ENCODE assay signal across 37 cellular contexts in the genomic region with DNA sequence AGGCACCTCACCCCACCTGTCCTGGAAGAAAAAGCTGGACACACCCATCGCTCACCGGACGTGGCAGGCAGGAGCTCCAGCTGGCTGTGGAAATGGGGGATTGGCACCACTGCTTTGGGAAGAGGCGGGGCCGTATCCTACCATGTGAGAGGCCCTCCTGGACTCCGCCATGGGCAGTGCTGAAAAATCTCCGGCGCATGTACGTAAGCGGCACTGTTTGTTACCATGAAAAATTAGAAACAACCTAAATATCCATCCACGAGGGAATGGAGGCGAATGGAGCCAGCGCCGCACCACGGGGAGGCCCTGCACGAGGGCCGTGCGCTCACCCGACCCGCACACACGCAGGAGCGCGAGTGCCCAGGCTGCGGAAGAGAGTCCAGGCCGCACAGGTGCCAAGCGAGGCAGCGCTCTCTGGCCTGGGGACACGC. TPM values are rescaled to one million over a fixed set of nuclear protein-coding genes. Genes with fewer than 3 reads are reported as not detected.
"Had no signal": no experiment of that assay in that cellular context is flagged by ENCODE, and none has a peak within 500 bp of the region (broad histone marks: within the 10 kb centered on the region; RNA-seq: fewer than 3 reads in every experiment).

No MANE protein-coding gene starts in this region.

- H3K9me3 ChIP-seq: adrenal gland had no signal

- H3K27me3 Mint-ChIP-seq: activated CD4-positive, alpha-beta memory T cell treated with anti-CD3 and anti-CD28 coated beads for 36 hours had no signal

- FAIRE-seq: astrocyte, RCC 7860 had no signal

- H3K4me3 ChIP-seq: adrenal gland, body of pancreas, breast epithelium, PC-9 had no signal

- H3K4me3 Mint-ChIP-seq: activated B cell treated with CpG ODN at 0.5 μM for 24 hours; activated CD4-positive, alpha-beta memory T cell treated with anti-CD3 and anti-CD28 coated beads for 36 hours; activated naive CD4-positive, alpha-beta T cell treated with anti-CD3 and anti-CD28 coated beads for 36 hours; activated T-cell treated with anti-CD3 and anti-CD28 coated beads, Interleukin-2, amount 50 U/mL, for 4 hours; activated T-helper 1 cell treated with anti-CD3 and anti-CD28 coated beads, Interleukin-12 subunit alpha, Interleukin-12 subunit beta, Interleukin-2, Interleukin-4 antibody, amounts not matched to agents 30 ng/mL and 10 ng/mL and 1 ng/mL, durations not matched to agents 14 hours and 24 hours and 36 hours had no signal

- H2AFZ ChIP-seq: PC-9 had no signal

- DNase-seq: activated B cell treated with CpG ODN at 0.5 μM for 24 hours; activated CD4-positive, alpha-beta memory T cell treated with anti-CD3 and anti-CD28 coated beads for 36 hours; activated CD4-positive, alpha-beta T cell treated with anti-CD3 and anti-CD28 coated beads for 4 hours; activated CD4-positive, alpha-beta T cell treated with anti-CD3 and anti-CD28 coated beads, Interleukin-2, amount 50 U/mL, for 1 hour; activated CD8-positive, alpha-beta memory T cell treated with anti-CD3 and anti-CD28 coated beads, Interleukin-2, amount 50 U/mL, for 4 hours; activated gamma-delta T cell treated with Interleukin-2 at 50 U/mL for 16 hours; activated naive CD4-positive, alpha-beta T cell treated with anti-CD3 and anti-CD28 coated beads for 36 hours; activated T-cell treated with anti-CD3 and anti-CD28 coated beads for 4 hours; activated T-cell treated with anti-CD3 and anti-CD28 coated beads, Interleukin-2, amount 50 U/mL, for 4 hours; adrenal gland; body of pancreas; cerebellar nuclear complex; NCI-H1092 treated with DMSO at 0.1 percent for 48 hours; NCI-H1417; NCI-H187 treated with DMSO at 0.1 percent for 48 hours; NCI-H2081; NCI-H2227 treated with DMSO at 0.1 percent for 48 hours; NCI-H524 treated with DMSO at 0.1 percent for 48 hours; PC-9; SIG-M5; T-helper 1 cell; T-helper 2 cell; T-helper 9 cell had no signal

- H3K4me2 ChIP-seq: PC-9 had no signal

- H3K27ac Mint-ChIP-seq: activated B cell treated with CpG ODN at 0.5 μM for 24 hours; activated naive CD4-positive, alpha-beta T cell treated with anti-CD3 and anti-CD28 coated beads for 36 hours; activated naive CD4-positive, alpha-beta T cell treated with anti-CD3 and anti-CD28 coated beads, Interleukin-2, amount 50 U/mL, for 72 hours; activated T-helper 1 cell treated with anti-CD3 and anti-CD28 coated beads, Interleukin-12 subunit alpha, Interleukin-12 subunit beta, Interleukin-2, Interleukin-4 antibody, amounts not matched to agents 30 ng/mL and 10 ng/mL and 1 ng/mL, durations not matched to agents 14 hours and 24 hours and 36 hours had no signal

- ATAC-seq: activated naive CD4-positive, alpha-beta T cell treated with anti-CD3 and anti-CD28 coated beads, Interleukin-2, amount 50 U/mL, for 72 hours; activated T-cell treated with anti-CD3 and anti-CD28 coated beads, Interleukin-2, amount 50 U/mL, for 4 hours; body of pancreas; Right ventricle myocardium inferior; SK-N-SH treated with all-trans-retinoic acid at 6 μM for 48 hours had no signal

- H3K4me1 ChIP-seq: adrenal gland, body of pancreas, breast epithelium had no signal

- H3K27me3 ChIP-seq: adrenal gland, body of pancreas had no signal

- H3K27ac ChIP-seq: adrenal gland, body of pancreas, breast epithelium, PC-9, RWPE1, VCaP had no signal

- H3K36me3 ChIP-seq: adrenal gland, breast epithelium had no signal

RNA-seq across cellular contexts. Expression of a gene that starts 3.1 kb away (rescaled TPM):
- total RNA-seq: activated B cell treated with CpG ODN at 0.5 μM for 24 hours; activated CD4-positive, alpha-beta memory T cell treated with anti-CD3 and anti-CD28 coated beads for 36 hours; activated naive CD4-positive, alpha-beta T cell treated with anti-CD3 and anti-CD28 coated beads for 36 hours; activated naive CD4-positive, alpha-beta T cell treated with anti-CD3 and anti-CD28 coated beads, Interleukin-2, amount 50 U/mL, for 72 hours; activated T-cell treated with anti-CD3 and anti-CD28 coated beads, Interleukin-2, amount 50 U/mL, for 4 hours; activated T-helper 1 cell treated with anti-CD3 and anti-CD28 coated beads, Interleukin-12 subunit alpha, Interleukin-12 subunit beta, Interleukin-2, Interleukin-4 antibody, amounts not matched to agents 30 ng/mL and 10 ng/mL and 1 ng/mL, durations not matched to agents 14 hours and 24 hours and 36 hours; adrenal gland; astrocyte; body of pancreas; breast epithelium; cardiac septum; M059J; NCI-H460; OCI-LY7; PC-9; Right ventricle myocardium inferior; SK-MEL-5 had no signal
- polyA plus RNA-seq: adrenal gland had no signal

RNA-seq across cellular contexts. Expression of a gene that starts 11.9 kb away (rescaled TPM):
- total RNA-seq: activated B cell treated with CpG ODN at 0.5 μM for 24 hours; activated CD4-positive, alpha-beta memory T cell treated with anti-CD3 and anti-CD28 coated beads for 36 hours; activated naive CD4-positive, alpha-beta T cell treated with anti-CD3 and anti-CD28 coated beads for 36 hours; activated naive CD4-positive, alpha-beta T cell treated with anti-CD3 and anti-CD28 coated beads, Interleukin-2, amount 50 U/mL, for 72 hours; activated T-cell treated with anti-CD3 and anti-CD28 coated beads, Interleukin-2, amount 50 U/mL, for 4 hours; activated T-helper 1 cell treated with anti-CD3 and anti-CD28 coated beads, Interleukin-12 subunit alpha, Interleukin-12 subunit beta, Interleukin-2, Interleukin-4 antibody, amounts not matched to agents 30 ng/mL and 10 ng/mL and 1 ng/mL, durations not matched to agents 14 hours and 24 hours and 36 hours; adrenal gland; astrocyte; body of pancreas; breast epithelium; cardiac septum; M059J; NCI-H460; OCI-LY7; PC-9; Right ventricle myocardium inferior; SK-MEL-5 had no signal
- polyA plus RNA-seq: adrenal gland had no signal

RNA-seq across cellular contexts. Expression of a gene that starts 14.6 kb away (rescaled TPM):
- total RNA-seq: activated B cell treated with CpG ODN at 0.5 μM for 24 hours; activated CD4-positive, alpha-beta memory T cell treated with anti-CD3 and anti-CD28 coated beads for 36 hours; activated naive CD4-positive, alpha-beta T cell treated with anti-CD3 and anti-CD28 coated beads for 36 hours; activated naive CD4-positive, alpha-beta T cell treated with anti-CD3 and anti-CD28 coated beads, Interleukin-2, amount 50 U/mL, for 72 hours; activated T-cell treated with anti-CD3 and anti-CD28 coated beads, Interleukin-2, amount 50 U/mL, for 4 hours; activated T-helper 1 cell treated with anti-CD3 and anti-CD28 coated beads, Interleukin-12 subunit alpha, Interleukin-12 subunit beta, Interleukin-2, Interleukin-4 antibody, amounts not matched to agents 30 ng/mL and 10 ng/mL and 1 ng/mL, durations not matched to agents 14 hours and 24 hours and 36 hours; adrenal gland; astrocyte; body of pancreas; breast epithelium; cardiac septum; M059J; NCI-H460; OCI-LY7; PC-9; Right ventricle myocardium inferior; SK-MEL-5 had no signal
- polyA plus RNA-seq: adrenal gland had no signal

RNA-seq across cellular contexts. Expression of a gene that starts 22.2 kb away (rescaled TPM):
- total RNA-seq: activated B cell treated with CpG ODN at 0.5 μM for 24 hours; activated CD4-positive, alpha-beta memory T cell treated with anti-CD3 and anti-CD28 coated beads for 36 hours; activated naive CD4-positive, alpha-beta T cell treated with anti-CD3 and anti-CD28 coated beads for 36 hours; activated naive CD4-positive, alpha-beta T cell treated with anti-CD3 and anti-CD28 coated beads, Interleukin-2, amount 50 U/mL, for 72 hours; activated T-cell treated with anti-CD3 and anti-CD28 coated beads, Interleukin-2, amount 50 U/mL, for 4 hours; activated T-helper 1 cell treated with anti-CD3 and anti-CD28 coated beads, Interleukin-12 subunit alpha, Interleukin-12 subunit beta, Interleukin-2, Interleukin-4 antibody, amounts not matched to agents 30 ng/mL and 10 ng/mL and 1 ng/mL, durations not matched to agents 14 hours and 24 hours and 36 hours; adrenal gland; astrocyte; body of pancreas; breast epithelium; cardiac septum; M059J; NCI-H460; OCI-LY7; PC-9; Right ventricle myocardium inferior; SK-MEL-5 had no signal
- polyA plus RNA-seq: adrenal gland had no signal

RNA-seq across cellular contexts. Expression of a gene that starts 22.7 kb away (rescaled TPM):
- total RNA-seq: activated B cell treated with CpG ODN at 0.5 μM for 24 hours; activated CD4-positive, alpha-beta memory T cell treated with anti-CD3 and anti-CD28 coated beads for 36 hours; activated naive CD4-positive, alpha-beta T cell treated with anti-CD3 and anti-CD28 coated beads for 36 hours; activated naive CD4-positive, alpha-beta T cell treated with anti-CD3 and anti-CD28 coated beads, Interleukin-2, amount 50 U/mL, for 72 hours; activated T-cell treated with anti-CD3 and anti-CD28 coated beads, Interleukin-2, amount 50 U/mL, for 4 hours; activated T-helper 1 cell treated with anti-CD3 and anti-CD28 coated beads, Interleukin-12 subunit alpha, Interleukin-12 subunit beta, Interleukin-2, Interleukin-4 antibody, amounts not matched to agents 30 ng/mL and 10 ng/mL and 1 ng/mL, durations not matched to agents 14 hours and 24 hours and 36 hours; adrenal gland; astrocyte; body of pancreas; breast epithelium; cardiac septum; M059J; NCI-H460; OCI-LY7; PC-9; Right ventricle myocardium inferior; SK-MEL-5 had no signal
- polyA plus RNA-seq: adrenal gland had no signal
